10 cellular contexts compared by ENCODE assay signal in the genomic region with DNA sequence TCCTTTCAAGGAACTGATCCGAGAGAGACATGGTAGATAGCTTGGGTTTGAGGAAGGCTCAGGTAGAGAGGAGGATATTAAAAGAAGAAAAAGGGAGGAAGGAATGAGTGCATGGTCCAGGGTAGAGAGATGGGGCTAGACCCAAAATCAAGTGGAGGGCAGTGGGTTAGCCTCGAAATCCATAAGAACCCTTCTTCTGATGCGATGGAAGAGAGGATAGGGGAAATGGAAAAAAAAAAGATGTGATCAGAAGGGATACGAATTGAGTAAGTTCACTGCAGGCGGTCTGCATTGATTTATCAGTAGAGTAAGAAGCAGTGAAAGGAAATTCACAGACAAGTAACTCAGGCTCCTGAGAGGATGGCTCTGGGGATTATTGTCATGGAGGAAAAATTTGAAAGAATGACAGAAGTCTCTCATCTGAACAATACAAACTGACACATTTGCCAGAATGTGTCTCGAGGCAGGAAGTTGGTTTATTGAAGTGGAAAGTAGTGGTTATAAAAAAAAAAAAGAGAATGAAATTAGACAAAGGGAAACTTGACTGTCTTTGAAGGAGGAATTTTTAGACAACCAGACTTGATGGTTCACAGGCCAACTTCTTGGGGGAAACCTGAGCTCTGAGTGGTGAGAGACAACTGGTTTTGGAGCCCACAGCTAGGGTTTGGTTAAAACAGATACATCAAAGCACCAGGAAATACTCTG. TPM values are rescaled to one million over a fixed set of nuclear protein-coding genes. Genes with fewer than 3 reads are reported as not detected.
A peak's percentile ranks its signal among the peaks of the same experiment; 100 is the strongest.
DNase-seq lines count a peak whose midpoint lies in the region; ATAC-seq and TF ChIP-seq lines count a peak whose summit lies in the region.
"Had no signal": no experiment of that assay in that cellular context is flagged by ENCODE, and none has a peak within 500 bp of the region (broad histone marks: within the 10 kb centered on the region; RNA-seq: fewer than 3 reads in every experiment).

No MANE protein-coding gene starts in this region.

- peaks cover 4% of the 10 kb centered on the region for H3F3A ChIP-seq in smooth muscle cell (ENCODE audit: low read depth)

- CTCF ChIA-PET in activated CD4-positive, alpha-beta memory T cell treated with anti-CD3 and anti-CD28 coated beads for 36 hours (lab: Charles Lee), result interaction anchor here (0.6 to 0.7 kb wide), 2 partner anchors 51 to 117 kb away, joined by 3 read pairs; no protein-coding TSS in a partner anchor
- CTCF ChIA-PET in activated CD4-positive, alpha-beta memory T cell treated with anti-CD3 and anti-CD28 coated beads, Interleukin-2, amount 10 ng/mL, durations not matched to agents 7 days and 5 days (lab: Charles Lee), result no interaction called here
- CTCF ChIA-PET in activated CD8-positive, alpha-beta T cell treated with anti-CD3 and anti-CD28 coated beads, Interleukin-2, amount 10 ng/mL, durations not matched to agents 7 days and 5 days (lab: Charles Lee), result interaction anchor here (0.8 to 1.7 kb wide), 10 partner anchors 10 to 127 kb away, joined by 3 to 6 read pairs (median 4); no protein-coding TSS in a partner anchor

- H3K4me3 ChIP-seq in smooth muscle cell, result no peak overlapping the region
- no peak overlapping the region for H3K4me3 ChIP-seq in psoas muscle

- H3K27me3 ChIP-seq in smooth muscle cell (ENCODE audit: low read depth) (no peaks in the 10 kb centered on the region), psoas muscle (ENCODE audit: insufficient read depth in 3 of 3, low read length in 2 of 3) (no peaks in the 10 kb centered on the region)

- H3K4me1 ChIP-seq in smooth muscle cell (ENCODE audit: low read depth) (peaks cover 18% of the 10 kb centered on the region), psoas muscle (peaks cover 39% of the 10 kb centered on the region)

- H2AFZ ChIP-seq in smooth muscle cell (ENCODE audit: low read depth), result no peak overlapping the region

- TF ChIP-seq CTCF in smooth muscle cell (IDR thresholded peaks at IDR 0.05; ENCODE audit: borderline replicate concordance, insufficient read depth, poor library complexity, severe bottlenecking) (no peak), psoas muscle (IDR thresholded peaks at IDR 0.05) (no peak)

- H3K9me3 ChIP-seq in smooth muscle cell (replicated peaks; ENCODE audit: low read depth) (no peaks in the 10 kb centered on the region), psoas muscle (no peaks in the 10 kb centered on the region)

- H3K9me3 Mint-ChIP-seq in activated CD4-positive, alpha-beta memory T cell treated with anti-CD3 and anti-CD28 coated beads for 36 hours, result no peaks in the 10 kb centered on the region
- H3K9me3 Mint-ChIP-seq in activated CD4-positive, alpha-beta memory T cell treated with anti-CD3 and anti-CD28 coated beads, Interleukin-2, amount 10 ng/mL, durations not matched to agents 7 days and 5 days, result no peaks in the 10 kb centered on the region
- H3K9me3 Mint-ChIP-seq in activated CD8-positive, alpha-beta T cell treated with anti-CD3 and anti-CD28 coated beads, Interleukin-2, amount 10 ng/mL, durations not matched to agents 7 days and 5 days (ENCODE audit: insufficient read depth), result no peaks in the 10 kb centered on the region

- H3K27me3 Mint-ChIP-seq in activated CD4-positive, alpha-beta memory T cell treated with anti-CD3 and anti-CD28 coated beads for 36 hours, result peaks cover 2% of the 10 kb centered on the region
- peaks cover 8% of the 10 kb centered on the region for H3K27me3 Mint-ChIP-seq in activated CD4-positive, alpha-beta memory T cell treated with anti-CD3 and anti-CD28 coated beads, Interleukin-2, amount 10 ng/mL, durations not matched to agents 7 days and 5 days
- H3K27me3 Mint-ChIP-seq in activated CD8-positive, alpha-beta T cell treated with anti-CD3 and anti-CD28 coated beads, Interleukin-2, amount 10 ng/mL, durations not matched to agents 7 days and 5 days (ENCODE audit: low read depth), result peaks cover 4% of the 10 kb centered on the region

- POLR2A ChIA-PET in activated CD4-positive, alpha-beta memory T cell treated with anti-CD3 and anti-CD28 coated beads for 36 hours (lab: Charles Lee), result interaction anchor here (0.6 to 1.4 kb wide), 6 partner anchors 9 to 72 kb away, joined by 3 to 7 read pairs (median 4); no protein-coding TSS in a partner anchor
- POLR2A ChIA-PET in activated CD4-positive, alpha-beta memory T cell treated with anti-CD3 and anti-CD28 coated beads, Interleukin-2, amount 10 ng/mL, durations not matched to agents 7 days and 5 days (lab: Charles Lee), result interaction anchor here (1.0 kb wide), 1 partner anchor 36 kb away, joined by 3 read pairs; no protein-coding TSS in a partner anchor
- POLR2A ChIA-PET in activated CD8-positive, alpha-beta T cell treated with anti-CD3 and anti-CD28 coated beads, Interleukin-2, amount 10 ng/mL, durations not matched to agents 7 days and 5 days (lab: Charles Lee), result interaction anchor here (0.6 kb wide), 3 partner anchors 36 to 119 kb away, joined by 3 to 4 read pairs (median 3); no protein-coding TSS in a partner anchor

- WGBS in smooth muscle cell (ENCODE audit: low lambda C conversion rate), result 83% methylated on average over 6 of the region's 6 CpGs
- 77 to 83% (median 82%) methylated on average over 6 of the region's 6 CpGs for WGBS in psoas muscle, 3 donors

- intact Hi-C loops in activated CD4-positive, alpha-beta memory T cell treated with anti-CD3 and anti-CD28 coated beads for 36 hours (cut with micrococcal nuclease), result loop anchor here (1.0 kb wide), 4 partner anchors 10 to 74 kb away; a partner anchor contains a TSS
- intact Hi-C loops in psoas muscle (cut with DNase I), result no loop called here

- H3K9ac ChIP-seq in smooth muscle cell (ENCODE audit: low read depth), result no peak overlapping the region

- no peaks in the 10 kb centered on the region for H3K36me3 ChIP-seq in smooth muscle cell (ENCODE audit: low read depth)
- no peaks in the 10 kb centered on the region for H3K36me3 ChIP-seq in psoas muscle (ENCODE audit: insufficient read depth in 1 of 2, low read depth in 1 of 2)

- H3K79me2 ChIP-seq in smooth muscle cell (ENCODE audit: low read depth), result peaks cover 100% of the 10 kb centered on the region

- no peak overlapping the region for H3K4me3 Mint-ChIP-seq in activated CD4-positive, alpha-beta memory T cell treated with anti-CD3 and anti-CD28 coated beads for 36 hours
- H3K4me3 Mint-ChIP-seq in activated CD4-positive, alpha-beta memory T cell treated with anti-CD3 and anti-CD28 coated beads, Interleukin-2, amount 10 ng/mL, durations not matched to agents 7 days and 5 days, result no peak overlapping the region
- peak overlapping the region; percentile 56 for H3K4me3 Mint-ChIP-seq in activated CD8-positive, alpha-beta T cell treated with anti-CD3 and anti-CD28 coated beads, Interleukin-2, amount 10 ng/mL, durations not matched to agents 7 days and 5 days

- H3K27ac Mint-ChIP-seq in activated CD4-positive, alpha-beta memory T cell treated with anti-CD3 and anti-CD28 coated beads for 36 hours, result peak overlapping the region; percentile 47
- H3K27ac Mint-ChIP-seq in activated CD4-positive, alpha-beta memory T cell treated with anti-CD3 and anti-CD28 coated beads, Interleukin-2, amount 10 ng/mL, durations not matched to agents 7 days and 5 days, result no peak overlapping the region
- H3K27ac Mint-ChIP-seq in activated CD8-positive, alpha-beta T cell treated with anti-CD3 and anti-CD28 coated beads, Interleukin-2, amount 10 ng/mL, durations not matched to agents 7 days and 5 days, result peak overlapping the region; percentile 78

- H3K27ac ChIP-seq in smooth muscle cell (ENCODE audit: low read depth) (peak overlapping the region; percentile 48), psoas muscle (no peak overlapping the region)

- no peaks in the 10 kb centered on the region for H3K36me3 Mint-ChIP-seq in activated CD4-positive, alpha-beta memory T cell treated with anti-CD3 and anti-CD28 coated beads for 36 hours
- no peaks in the 10 kb centered on the region for H3K36me3 Mint-ChIP-seq in activated CD4-positive, alpha-beta memory T cell treated with anti-CD3 and anti-CD28 coated beads, Interleukin-2, amount 10 ng/mL, durations not matched to agents 7 days and 5 days (ENCODE audit: low read depth)
- peaks cover 14% of the 10 kb centered on the region for H3K36me3 Mint-ChIP-seq in activated CD8-positive, alpha-beta T cell treated with anti-CD3 and anti-CD28 coated beads, Interleukin-2, amount 10 ng/mL, durations not matched to agents 7 days and 5 days (ENCODE audit: low read depth)

- peak; percentile 41 for DNase-seq in activated CD4-positive, alpha-beta memory T cell treated with anti-CD3 and anti-CD28 coated beads for 36 hours
- DNase-seq in activated CD4-positive, alpha-beta memory T cell treated with anti-CD3 and anti-CD28 coated beads, Interleukin-2, amount 10 ng/mL, durations not matched to agents 7 days and 5 days, result no peak
- DNase-seq in activated CD8-positive, alpha-beta T cell treated with anti-CD3 and anti-CD28 coated beads, Interleukin-2, amount 10 ng/mL, durations not matched to agents 7 days and 5 days, result peak; percentile 73
- DNase-seq in smooth muscle cell (lab: John Stamatoyannopoulos, UW; ENCODE audit: unreplicated experiment) (no peak), NCI-H510A (lab: John Stamatoyannopoulos, UW) (no peak), psoas muscle (no peak), D341Med (ENCODE audit: low spot score) (no peak)
- DNase-seq: caudate nucleus, HCEC 1CT had no signal

- ATAC-seq in HG02885 (IDR thresholded peaks at IDR 0.05; ENCODE audit: poor library complexity, unreplicated experiment) (peak; percentile 73), psoas muscle (no peak)
- peak; percentile 88 for ATAC-seq in activated CD8-positive, alpha-beta T cell treated with anti-CD3 and anti-CD28 coated beads, Interleukin-2, amount 10 ng/mL, durations not matched to agents 7 days and 5 days

- H3K4me2 ChIP-seq in smooth muscle cell, result peak overlapping the region; percentile 4

- H4K20me1 ChIP-seq in smooth muscle cell (ENCODE audit: low read depth), result peaks cover 99% of the 10 kb centered on the region

- peaks cover 32% of the 10 kb centered on the region for H3K4me1 Mint-ChIP-seq in activated CD4-positive, alpha-beta memory T cell treated with anti-CD3 and anti-CD28 coated beads for 36 hours (ENCODE audit: low read depth)
- peaks cover 17% of the 10 kb centered on the region for H3K4me1 Mint-ChIP-seq in activated CD4-positive, alpha-beta memory T cell treated with anti-CD3 and anti-CD28 coated beads, Interleukin-2, amount 10 ng/mL, durations not matched to agents 7 days and 5 days
- H3K4me1 Mint-ChIP-seq in activated CD8-positive, alpha-beta T cell treated with anti-CD3 and anti-CD28 coated beads, Interleukin-2, amount 10 ng/mL, durations not matched to agents 7 days and 5 days (ENCODE audit: low read depth), result peaks cover 44% of the 10 kb centered on the region

RNA-seq across cellular contexts. Expression of a gene that starts 10.2 kb away (rescaled TPM):
- total RNA-seq in activated CD4-positive, alpha-beta memory T cell treated with anti-CD3 and anti-CD28 coated beads for 36 hours, result 10 to 100 TPM; 14.1 to 14.9 TPM
- 1 to 10 TPM; 7.3 to 9.7 TPM for total RNA-seq in activated CD4-positive, alpha-beta memory T cell treated with anti-CD3 and anti-CD28 coated beads, Interleukin-2, amount 10 ng/mL, durations not matched to agents 7 days and 5 days
- 10 to 100 TPM; 17.5 TPM for total RNA-seq in activated CD8-positive, alpha-beta T cell treated with anti-CD3 and anti-CD28 coated beads, Interleukin-2, amount 10 ng/mL, durations not matched to agents 7 days and 5 days
- total RNA-seq in smooth muscle cell (150 and 156 TPM in 2 replicates), psoas muscle (10 to 100 TPM; 28.3 to 63.1 (median 29.6) TPM)
- polyA plus RNA-seq in smooth muscle cell (45.7 and 79.1 TPM in 2 replicates), psoas muscle (10 to 100 TPM in 1 of 3 donors, 1 to 10 TPM in 2; 5.9 to 11.2 (median 6.3) TPM)

Comparison
In these comparisons a context has a peak if more than half of its experiments do, and no peak if none do; other contexts are left out.
1. DNase-seq: peak in activated CD4-positive, alpha-beta memory T cell treated with anti-CD3 and anti-CD28 coated beads for 36 hours (single experiment) and activated CD8-positive, alpha-beta T cell treated with anti-CD3 and anti-CD28 coated beads, Interleukin-2, amount 10 ng/mL, durations not matched to agents 7 days and 5 days (single experiment); none in activated CD4-positive, alpha-beta memory T cell treated with anti-CD3 and anti-CD28 coated beads, Interleukin-2, amount 10 ng/mL, durations not matched to agents 7 days and 5 days (single experiment), smooth muscle cell (single experiment), NCI-H510A (single experiment), psoas muscle (0 of 2) and D341Med (single experiment).
2. ATAC-seq: peak in HG02885 (single experiment) and activated CD8-positive, alpha-beta T cell treated with anti-CD3 and anti-CD28 coated beads, Interleukin-2, amount 10 ng/mL, durations not matched to agents 7 days and 5 days (single experiment); none in psoas muscle (0 of 4).